8 cellular contexts compared by ENCODE assay signal in genomic region chr5:170603578-170604565, GRCh38.
DNase-seq lines count a peak whose midpoint lies in the region; ATAC-seq, FAIRE-seq and TF ChIP-seq lines count a peak whose summit lies in the region.

No MANE protein-coding gene starts in this region.

- peaks cover 0 to 25% of the 10 kb centered on the region in 2 experiments; a peak in 1 of 4 replicates for H3K4me1 ChIP-seq in SK-N-SH (ENCODE audit: control insufficient read depth in 1 of 2, insufficient read depth in 2 of 2, low read depth in 1 of 2, low read length in 1 of 2)
- H3K4me1 ChIP-seq in liver (ENCODE audit: control insufficient read depth in 4 of 4, insufficient read depth in 4 of 4, low read length in 3 of 4): no peaks in the 10 kb centered on the region

- H3K9me3 ChIP-seq in SK-N-SH: no peaks in the 10 kb centered on the region
- H3K9me3 ChIP-seq in liver (ENCODE audit: control insufficient read depth in 4 of 4, low read length in 3 of 4): no peaks in the 10 kb centered on the region

- no peak overlapping the region for H3K4me2 ChIP-seq in SK-N-SH

- DNase-seq in AG09309 (ENCODE audit: low read depth) (no peak), GM13976 (ENCODE audit: low spot score) (peak; percentile 78), HuH-7 (ENCODE audit: low spot score) (peak; percentile 79), SK-N-SH (peak; percentile 84), bronchial epithelial cell (ENCODE audit: low read depth) (peak; percentile 4)
- peak; percentile 79 for DNase-seq in stimulated activated naive CD8-positive, alpha-beta T cell treated with anti-CD3 and anti-CD28 coated beads, Interleukin-15, Interleukin-2, amounts not matched to agents 100 U/mL and 50 U/mL, for 24 hours

- in situ Hi-C loops in GM13976 (cut with MboI; ENCODE audit: low sequenced_read_pairs, unreplicated experiment): no loop called here

- TF ChIP-seq EP300 in SK-N-SH (IDR thresholded peaks at IDR 0.05; ENCODE audit: borderline replicate concordance in 1 of 2, low read depth in 1 of 2, low read length in 1 of 2): no peak

- no peak overlapping the region for H3K27ac ChIP-seq in SK-N-SH (ENCODE audit: low read depth in 2 of 2, low read length in 1 of 2)
- H3K27ac ChIP-seq in liver (ENCODE audit: low read depth in 1 of 2, low read length in 2 of 2): no peak overlapping the region

- H3K79me2 ChIP-seq in SK-N-SH (ENCODE audit: insufficient read depth): no peaks in the 10 kb centered on the region

- FAIRE-seq in bronchial epithelial cell (lab: Jason Lieb, UNC): no peak

- no peaks in the 10 kb centered on the region for H3F3A ChIP-seq in SK-N-SH (replicated peaks; ENCODE audit: insufficient read depth)

- H3K27me3 ChIP-seq in SK-N-SH (ENCODE audit: insufficient read depth) (peaks cover 14% of the 10 kb centered on the region; the same call in 1 of the 2 replicates), bronchial epithelial cell (ENCODE audit: control insufficient read depth, insufficient read depth, low read length) (no peaks in the 10 kb centered on the region), liver (ENCODE audit: control insufficient read depth in 4 of 4, insufficient read depth in 4 of 4, low read length in 3 of 4) (peaks cover 0 to 11% (median 0%) of the 10 kb centered on the region in 4 donors)

- TF ChIP-seq CTCF in AG09309 (IDR thresholded peaks at IDR 0.05; ENCODE audit: control insufficient read depth, insufficient read depth, low read depth, low read length, missing control alignments): peak; percentile 63
- TF ChIP-seq CTCF in GM13976 (IDR thresholded peaks at IDR 0.05; ENCODE audit: borderline replicate concordance, control extremely low read depth, extremely low read depth, insufficient read depth, missing control alignments): peak; percentile 46
- peak; percentile 79 for TF ChIP-seq CTCF in SK-N-SH (IDR thresholded peaks at IDR 0.05)
- peak; percentile 66 for TF ChIP-seq CTCF in bronchial epithelial cell (IDR thresholded peaks at IDR 0.05; ENCODE audit: insufficient read depth, low read length, severe bottlenecking)
- TF ChIP-seq CTCF in liver (IDR thresholded peaks at IDR 0.05; ENCODE audit: low read depth, low read length, missing input control): peak; percentile 44

- ATAC-seq in stimulated activated naive CD8-positive, alpha-beta T cell treated with anti-CD3 and anti-CD28 coated beads, Interleukin-15, Interleukin-2, amounts not matched to agents 100 U/mL and 50 U/mL, for 24 hours: peak; percentile 51
- ATAC-seq in HG03439 (IDR thresholded peaks at IDR 0.05; ENCODE audit: unreplicated experiment): no peak

- no peak overlapping the region for H3K4me3 ChIP-seq in AG09309 (ENCODE audit: control insufficient read depth, low read depth, low read length)
- H3K4me3 ChIP-seq in SK-N-SH (ENCODE audit: low read depth in 2 of 2, low read length in 1 of 2): no peak overlapping the region
- no peak overlapping the region for H3K4me3 ChIP-seq in bronchial epithelial cell (ENCODE audit: low read depth, low read length)
- no peak overlapping the region for H3K4me3 ChIP-seq in liver (ENCODE audit: low read depth in 1 of 3, low read length in 3 of 3)

- H3K36me3 ChIP-seq in SK-N-SH (replicated peaks in 1 of 2; ENCODE audit: control insufficient read depth in 1 of 2, insufficient read depth in 2 of 2, low read length in 1 of 2) (no peaks in the 10 kb centered on the region), bronchial epithelial cell (ENCODE audit: control insufficient read depth, insufficient read depth, low read length) (no peaks in the 10 kb centered on the region), liver (ENCODE audit: control insufficient read depth in 4 of 4, insufficient read depth in 3 of 4, low read depth in 1 of 4, low read length in 3 of 4) (no peaks in the 10 kb centered on the region)

- CTCF ChIA-PET in SK-N-SH (lab: Yijun Ruan, JAX): interaction anchor here (0.6 to 27.0 kb wide), 33 partner anchors 10 to 386 kb away, joined by 3 to 614 read pairs (median 4); no protein-coding TSS in a partner anchor

- no peaks in the 10 kb centered on the region for H4K20me1 ChIP-seq in SK-N-SH (ENCODE audit: insufficient read depth)

- no peak overlapping the region for H2AFZ ChIP-seq in SK-N-SH (ENCODE audit: low read depth)

- TF ChIP-seq RAD21 in SK-N-SH (IDR thresholded peaks at IDR 0.05; ENCODE audit: low read length) (peak; percentile 89), liver (IDR thresholded peaks at IDR 0.05) (peak; percentile 56 to 73)

- no peak overlapping the region for H3K9ac ChIP-seq in SK-N-SH
- H3K9ac ChIP-seq in liver (ENCODE audit: low read depth in 1 of 2, low read length in 2 of 2): no peak overlapping the region

- WGBS in SK-N-SH (ENCODE audit: low lambda C conversion rate): 62% methylated on average over 11 of the region's 12 CpGs
- WGBS in liver: 48% methylated on average over 12 of the region's 12 CpGs

- H3K9me2 ChIP-seq in SK-N-SH: no peaks in the 10 kb centered on the region

- POLR2A ChIA-PET in SK-N-SH (lab: Yijun Ruan, JAX): no interaction called here

TF ChIP-seq in SK-N-SH, 30 proteins besides CTCF, POLR2A, EP300 and RAD21:
- no peak for TF ChIP-seq MAX (IDR thresholded peaks at IDR 0.05; ENCODE audit: low read depth)
- TF ChIP-seq SMC3 (IDR thresholded peaks at IDR 0.05; ENCODE audit: low read depth, low read length): peak; percentile 90

TF ChIP-seq in liver, 16 proteins besides CTCF, POLR2A, EP300 and RAD21:
- TF ChIP-seq GABPA (IDR thresholded peaks at IDR 0.05 in 1 of 2, conservative IDR thresholded peaks at IDR 0.05 in 1 of 2): no peak
- TF ChIP-seq FOXA1 (IDR thresholded peaks at IDR 0.05): no peak
- TF ChIP-seq JUND (IDR thresholded peaks at IDR 0.05): no peak
- TF ChIP-seq REST (IDR thresholded peaks at IDR 0.05): no peak
- no peak for TF ChIP-seq NR2F2 (IDR thresholded peaks at IDR 0.05)
- no peak for TF ChIP-seq TAF1 (conservative IDR thresholded peaks at IDR 0.05)
- TF ChIP-seq YY1 (IDR thresholded peaks at IDR 0.05): no peak
- TF ChIP-seq RXRA (IDR thresholded peaks at IDR 0.05): no peak
- TF ChIP-seq FOXA2 (IDR thresholded peaks at IDR 0.05): no peak
- TF ChIP-seq HNF4A (conservative IDR thresholded peaks at IDR 0.05): no peak
- TF ChIP-seq SP1 (IDR thresholded peaks at IDR 0.05): no peak
- TF ChIP-seq ZBTB33 (IDR thresholded peaks at IDR 0.05): no peak
- TF ChIP-seq EGR1 (IDR thresholded peaks at IDR 0.05; ENCODE audit: low read depth in 2 of 2): no peak
- no peak for TF ChIP-seq MAX (IDR thresholded peaks at IDR 0.05)
- no peak for TF ChIP-seq ATF3 (IDR thresholded peaks at IDR 0.05)
- no peak for TF ChIP-seq HNF4G (IDR thresholded peaks at IDR 0.05)
